Comparison of ENCODE assay signal across 9 cellular contexts in the genomic region with DNA sequence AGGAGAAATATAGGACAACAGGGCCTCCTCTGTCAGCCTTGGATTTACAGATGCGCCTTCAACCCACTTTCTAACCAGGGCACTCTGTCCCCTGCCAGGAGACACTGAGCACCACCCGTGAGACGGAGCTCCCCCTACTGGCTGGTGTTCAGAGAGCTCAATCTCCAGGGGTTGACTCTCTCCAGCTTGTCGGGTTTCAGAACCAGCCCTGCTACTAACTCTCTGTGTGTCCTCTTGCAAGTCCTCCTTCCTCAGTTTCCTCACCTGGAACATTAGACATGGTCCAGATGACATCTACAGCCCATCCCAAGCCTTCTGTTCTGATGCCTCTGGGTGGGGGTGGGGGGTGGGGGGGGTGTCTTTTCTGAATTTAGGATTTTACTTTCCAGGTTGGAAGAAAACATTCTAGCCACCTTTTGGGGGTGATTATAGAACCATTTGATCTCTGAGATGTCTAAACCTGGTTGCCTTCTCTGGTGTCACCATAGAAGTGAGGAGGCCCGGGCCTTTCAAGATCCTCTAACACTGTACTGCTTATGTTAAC.
DNase-seq lines count a peak whose midpoint lies in the region; ATAC-seq and TF ChIP-seq lines count a peak whose summit lies in the region.
"Had no signal": no experiment of that assay in that cellular context is flagged by ENCODE, and none has a peak within 500 bp of the region (broad histone marks: within the 10 kb centered on the region; RNA-seq: fewer than 3 reads in every experiment).

No MANE protein-coding gene starts in this region.

- intact Hi-C loops in ovary (cut with DNase I), result no loop called here
- intact Hi-C loops in tibial artery (cut with DNase I; ENCODE audit: low total_unique reads), result loop anchor here (5.0 to 10.0 kb wide), 3 partner anchors 443 to 610 kb away; no protein-coding TSS in a partner anchor

- 68 to 76% (median 70%) methylated on average over 5 of the region's 5 CpGs for WGBS in ovary, 3 donors

- H3K27ac ChIP-seq in ovary (no peak overlapping the region), tibial artery (no peak overlapping the region)
- H3K27ac ChIP-seq: epithelial cell of prostate had no signal

- TF ChIP-seq POLR2A in ovary (IDR thresholded peaks at IDR 0.05), result no peak

- TF ChIP-seq EP300 in ovary (IDR thresholded peaks at IDR 0.05), result no peak

- H3K27me3 ChIP-seq in ovary (no peaks in the 10 kb centered on the region), tibial artery (no peaks in the 10 kb centered on the region)

- H3K36me3 ChIP-seq in ovary, result no peaks in the 10 kb centered on the region
- no peaks in the 10 kb centered on the region for H3K36me3 ChIP-seq in tibial artery

- H3K4me1 ChIP-seq in ovary (ENCODE audit: insufficient read depth), result peaks cover 4% of the 10 kb centered on the region
- H3K4me1 ChIP-seq in tibial artery, result no peaks in the 10 kb centered on the region

- DNase-seq in HuH-7.5 (ENCODE audit: low spot score) (peak; percentile 49), SHP77 (lab: John Stamatoyannopoulos, UW) (peak; percentile 35 to 43), germinal center (ENCODE audit: low spot score) (peak; percentile 83), ovary (peak; percentile 37 to 57 (median 55)), tibial artery (peak; percentile 83 to 88)
- peak; percentile 85 for DNase-seq in activated effector memory CD4-positive, alpha-beta T cell treated with anti-CD3 and anti-CD28 coated beads, Interleukin-2, amount 50 U/mL, for 16 hours

- no peak for ATAC-seq in GM21786 (IDR thresholded peaks at IDR 0.05; ENCODE audit: unreplicated experiment)

- H3K9me3 ChIP-seq in ovary (no peaks in the 10 kb centered on the region), tibial artery (no peaks in the 10 kb centered on the region)

- H3K4me3 ChIP-seq in ovary (no peak overlapping the region), tibial artery (no peak overlapping the region)

- TF ChIP-seq CTCF in GM12874 (IDR thresholded peaks at IDR 0.05; ENCODE audit: insufficient read depth, low read depth, low read length) (peak; percentile 87), ovary (IDR thresholded peaks at IDR 0.05) (no peak), tibial artery (IDR thresholded peaks at IDR 0.05) (peak; percentile 58 to 67)

Comparison
In these comparisons a context has a peak if more than half of its experiments do, and no peak if none do; other contexts are left out.
1. CTCF ChIP-seq: peak in GM12874 (single experiment) and tibial artery (2 of 2); none in ovary (0 of 3).
2. Peak in every context shown above with its lines, with median percentiles within 50 percentile points of each other: DNase-seq.